Comparison of ENCODE assay signal across 8 cellular contexts in the genomic region with DNA sequence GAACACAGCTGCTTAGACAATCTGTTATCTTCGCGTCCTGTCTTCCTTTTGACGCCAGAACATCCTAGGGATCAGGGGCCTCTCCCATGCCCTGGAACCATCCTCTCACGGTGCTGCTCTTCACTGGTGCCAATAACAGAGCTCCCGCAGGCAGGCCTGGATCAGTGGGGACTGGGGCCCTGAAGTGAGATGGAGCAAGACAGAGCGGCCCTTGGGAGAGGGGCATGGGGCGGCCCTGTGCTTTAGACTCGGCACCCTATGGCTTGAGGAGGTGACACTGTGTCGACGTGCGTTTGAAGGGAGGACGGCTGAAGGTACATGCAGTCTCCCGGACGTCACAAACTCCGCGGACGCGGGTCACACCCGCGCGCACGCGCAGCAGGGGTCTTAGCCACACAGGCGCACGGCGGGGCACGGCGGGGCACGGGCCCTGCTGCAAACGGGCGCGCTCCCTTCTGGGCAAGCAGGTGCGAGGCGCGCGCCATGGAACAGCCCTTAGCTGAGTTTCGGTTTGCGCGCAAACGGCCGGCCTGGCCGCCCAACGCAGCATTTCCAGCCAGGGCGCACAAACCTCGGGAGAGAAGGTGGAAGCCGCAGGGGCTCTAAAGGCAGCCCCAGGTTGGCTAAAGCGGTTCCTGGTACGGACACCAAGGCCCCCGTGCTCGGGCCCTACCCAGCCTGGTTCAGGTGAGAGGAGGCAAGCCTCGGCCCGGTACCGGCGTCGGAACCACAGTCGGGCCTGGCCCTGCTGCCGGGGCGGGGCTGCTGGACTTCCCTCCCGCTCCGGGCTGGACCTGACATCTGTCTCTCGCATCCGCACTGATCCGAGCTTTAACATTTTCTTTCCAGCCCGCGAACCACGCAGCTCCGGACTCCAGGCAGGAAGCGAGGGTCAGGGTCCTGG. TPM values are rescaled to one million over a fixed set of nuclear protein-coding genes. Genes with fewer than 3 reads are reported as not detected.
DNase-seq lines count a peak whose midpoint lies in the region; ATAC-seq and TF ChIP-seq lines count a peak whose summit lies in the region.

No MANE protein-coding gene starts in this region.

- no peak for ATAC-seq in naive thymus-derived CD4-positive, alpha-beta T cell
- ATAC-seq in HG03520 (IDR thresholded peaks at IDR 0.05; ENCODE audit: unreplicated experiment): no peak
- no peak for ATAC-seq in GM18517 (IDR thresholded peaks at IDR 0.05; ENCODE audit: unreplicated experiment)
- no peak for ATAC-seq in HG02678 (IDR thresholded peaks at IDR 0.05; ENCODE audit: unreplicated experiment)

- H3K4me3 Mint-ChIP-seq in naive thymus-derived CD4-positive, alpha-beta T cell: peak overlapping the region; percentile 41 to 73 (median 67)

- H3K36me3 ChIP-seq in ES-I3 (ENCODE audit: insufficient read depth, low read length): no peaks in the 10 kb centered on the region
- H3K36me3 ChIP-seq in naive thymus-derived CD4-positive, alpha-beta T cell (ENCODE audit: control insufficient read depth in 2 of 3, insufficient read depth in 3 of 3, low read length in 3 of 3): no peaks in the 10 kb centered on the region

- H3K4me3 ChIP-seq in choroid plexus epithelial cell (ENCODE audit: low read depth, low read length): peak overlapping the region; percentile 35
- no peak overlapping the region for H3K4me3 ChIP-seq in naive thymus-derived CD4-positive, alpha-beta T cell (ENCODE audit: low read length)

- peaks cover 51 to 80% (median 56%) of the 10 kb centered on the region in 5 donors for H3K27me3 Mint-ChIP-seq in naive thymus-derived CD4-positive, alpha-beta T cell

- H3K9me3 ChIP-seq in ES-I3 (ENCODE audit: control insufficient read depth, insufficient read depth, low read length): no peaks in the 10 kb centered on the region; the same call in 1 of the 2 replicates
- no peaks in the 10 kb centered on the region for H3K9me3 ChIP-seq in naive thymus-derived CD4-positive, alpha-beta T cell (ENCODE audit: control insufficient read depth in 2 of 3, low read length in 3 of 3)

- H3K27me3 ChIP-seq in naive thymus-derived CD4-positive, alpha-beta T cell (ENCODE audit: control insufficient read depth in 2 of 2, insufficient read depth in 2 of 2, low read length in 2 of 2): no peaks in the 10 kb centered on the region

- H3K36me3 Mint-ChIP-seq in naive thymus-derived CD4-positive, alpha-beta T cell: no peaks in the 10 kb centered on the region

- H3K27ac Mint-ChIP-seq in naive thymus-derived CD4-positive, alpha-beta T cell: no peak overlapping the region

- no peaks in the 10 kb centered on the region for H3K4me1 ChIP-seq in ES-I3 (ENCODE audit: insufficient read depth, low read length)
- no peaks in the 10 kb centered on the region for H3K4me1 ChIP-seq in naive thymus-derived CD4-positive, alpha-beta T cell (ENCODE audit: control insufficient read depth in 2 of 2, insufficient read depth in 2 of 2, low read length in 2 of 2)

- POLR2A ChIA-PET in naive thymus-derived CD4-positive, alpha-beta T cell (lab: Charles Lee): no interaction called here

- CTCF ChIA-PET in naive thymus-derived CD4-positive, alpha-beta T cell (lab: Charles Lee): no interaction called here

- peaks cover 0 to 2% (median 0%) of the 10 kb centered on the region in 11 donors for H3K9me3 Mint-ChIP-seq in naive thymus-derived CD4-positive, alpha-beta T cell

- no peak for TF ChIP-seq CTCF in choroid plexus epithelial cell (conservative IDR thresholded peaks at IDR 0.05; ENCODE audit: low read depth, low read length)

- H3K9ac ChIP-seq in ES-I3 (ENCODE audit: low read depth, low read length): peak overlapping the region; percentile 72; the same call in 1 of the 2 replicates

- DNase-seq in NCI-H510A (lab: John Stamatoyannopoulos, UW) (peak; percentile 46), choroid plexus epithelial cell (ENCODE audit: low read depth) (peak; percentile 15), SIG-M5 (lab: John Stamatoyannopoulos, UW) (no peak)
- no peak for DNase-seq in naive thymus-derived CD4-positive, alpha-beta T cell

- intact Hi-C loops in naive thymus-derived CD4-positive, alpha-beta T cell (cut with micrococcal nuclease): no loop called here

- no peak overlapping the region for H3K27ac ChIP-seq in naive thymus-derived CD4-positive, alpha-beta T cell (ENCODE audit: low read depth, low read length)

- H3K4me1 Mint-ChIP-seq in naive thymus-derived CD4-positive, alpha-beta T cell: peaks cover 6 to 15% (median 11%) of the 10 kb centered on the region in 7 donors

RNA-seq across cellular contexts. Expression of a gene that starts 16.5 kb away (rescaled TPM):
- 1 to 10 TPM in 1 of 5 experiments, under 1 TPM in 1, not detected in 3; 0.24 to 1.1 TPM for total RNA-seq in naive thymus-derived CD4-positive, alpha-beta T cell
- polyA plus RNA-seq in naive thymus-derived CD4-positive, alpha-beta T cell: under 1 TPM; 0.45 to 0.60 TPM

Comparison
In these comparisons a context has a peak if more than half of its experiments do, and no peak if none do; other contexts are left out.
1. DNase-seq: peak in NCI-H510A (single experiment) and choroid plexus epithelial cell (single experiment); none in naive thymus-derived CD4-positive, alpha-beta T cell (0 of 9) and SIG-M5 (single experiment).